In genomic region chr5:795873-796272, GRCh38 we compare ENCODE assay signal across 2 cellular contexts. TPM values are rescaled to one million over a fixed set of nuclear protein-coding genes. Genes with fewer than 3 reads are reported as not detected.
"Had no signal": no experiment of that assay in that cellular context is flagged by ENCODE, and none has a peak within 500 bp of the region (broad histone marks: within the 10 kb centered on the region; RNA-seq: fewer than 3 reads in every experiment).

No MANE protein-coding gene starts in this region.

RNA-seq across cellular contexts. Expression of gene ZDHHC11B, which starts 11.3 kb away (rescaled TPM):
- total RNA-seq: GM23248, IMR-90 had no signal
- polyA plus RNA-seq: GM23248 had no signal
